ENCODE assay signal across 1 cellular context in the genomic region with DNA sequence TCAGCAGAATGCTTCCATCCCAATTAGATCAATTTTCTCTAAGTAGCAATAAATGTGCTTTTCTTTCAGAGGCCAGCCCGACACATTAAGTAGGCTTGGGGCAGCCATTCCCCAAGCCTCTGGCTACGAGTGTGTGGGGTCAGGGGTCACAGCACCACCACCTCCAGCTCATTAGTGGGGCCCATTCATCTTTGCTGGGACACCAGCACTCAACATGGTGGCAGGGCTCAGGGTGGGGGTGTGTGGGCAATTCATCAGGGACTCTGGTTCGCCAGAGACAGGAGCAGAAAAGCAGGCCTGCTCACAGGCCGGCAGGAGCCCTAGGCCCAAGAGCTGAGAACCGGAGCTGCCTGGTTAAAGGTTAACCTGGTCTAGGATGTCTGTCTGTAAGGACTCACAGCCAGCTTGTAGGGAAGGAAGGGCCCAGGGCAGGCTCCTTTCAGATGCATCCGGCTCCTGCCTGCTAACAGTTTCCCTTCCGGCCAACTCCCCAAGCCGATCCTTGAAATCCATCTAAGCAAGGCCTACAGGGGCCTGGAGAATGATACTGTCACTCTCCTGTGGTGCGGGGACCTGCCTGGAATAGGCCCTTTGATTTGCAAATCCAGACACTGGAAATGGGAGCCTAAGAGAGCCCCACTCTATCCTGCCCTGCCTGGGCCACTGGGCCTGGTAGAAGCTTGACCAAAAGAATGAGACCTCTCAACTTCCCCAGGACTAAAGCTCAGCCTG.
TF ChIP-seq lines count a peak whose summit lies in the region.

No MANE protein-coding gene starts in this region.

TF ChIP-seq in HepG2, 621 proteins besides CTCF, POLR2A, EP300 and RAD21:
- TF ChIP-seq, protein P1, sequence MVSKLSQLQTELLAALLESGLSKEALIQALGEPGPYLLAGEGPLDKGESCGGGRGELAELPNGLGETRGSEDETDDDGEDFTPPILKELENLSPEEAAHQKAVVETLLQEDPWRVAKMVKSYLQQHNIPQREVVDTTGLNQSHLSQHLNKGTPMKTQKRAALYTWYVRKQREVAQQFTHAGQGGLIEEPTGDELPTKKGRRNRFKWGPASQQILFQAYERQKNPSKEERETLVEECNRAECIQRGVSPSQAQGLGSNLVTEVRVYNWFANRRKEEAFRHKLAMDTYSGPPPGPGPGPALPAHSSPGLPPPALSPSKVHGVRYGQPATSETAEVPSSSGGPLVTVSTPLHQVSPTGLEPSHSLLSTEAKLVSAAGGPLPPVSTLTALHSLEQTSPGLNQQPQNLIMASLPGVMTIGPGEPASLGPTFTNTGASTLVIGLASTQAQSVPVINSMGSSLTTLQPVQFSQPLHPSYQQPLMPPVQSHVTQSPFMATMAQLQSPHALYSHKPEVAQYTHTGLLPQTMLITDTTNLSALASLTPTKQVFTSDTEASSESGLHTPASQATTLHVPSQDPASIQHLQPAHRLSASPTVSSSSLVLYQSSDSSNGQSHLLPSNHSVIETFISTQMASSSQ (IDR thresholded peaks at IDR 0.05; ENCODE audit: low read depth) = 0 out of 2 replicates have a peak, but pooled peaks have one; percentile 32
- TF ChIP-seq, protein P1 (CRISPR knock-in tag; IDR thresholded peaks at IDR 0.05; ENCODE audit: borderline replicate concordance) = no peak
- TF ChIP-seq RBM39 (IDR thresholded peaks at IDR 0.05; ENCODE audit: low read depth, low read length, poor library complexity, severe bottlenecking) = no peak
- 0 out of 2 replicates have a peak, but pooled peaks have one; percentile 39 for TF ChIP-seq SETDB1 (CRISPR knock-in tag; IDR thresholded peaks at IDR 0.05; ENCODE audit: borderline replicate concordance)
- no peak for TF ChIP-seq CREM (IDR thresholded peaks at IDR 0.05)
- TF ChIP-seq CREM (CRISPR knock-in tag; IDR thresholded peaks at IDR 0.05) = no peak
- TF ChIP-seq ARID2 (CRISPR knock-in tag; IDR thresholded peaks at IDR 0.05; ENCODE audit: borderline replicate concordance) = no peak
- no peak for TF ChIP-seq ZNF546 (CRISPR knock-in tag; conservative IDR thresholded peaks at IDR 0.05)
TF ChIP-seq in HepG2: peak in this region for 2.
